23 cellular contexts compared by ENCODE assay signal in genomic region chr9:16543225-16543624, GRCh38.
"Had no signal": no experiment of that assay in that cellular context is flagged by ENCODE, and none has a peak within 500 bp of the region (broad histone marks: within the 10 kb centered on the region; RNA-seq: fewer than 3 reads in every experiment).

No MANE protein-coding gene starts in this region.

- FAIRE-seq: frontal cortex, islet of Langerhans had no signal

- H3K36me3 Mint-ChIP-seq: naive thymus-derived CD8-positive, alpha-beta T cell; stimulated activated memory B cell treated with anti-CD40 and anti-IgM and Interleukin-4, amounts not matched to agents 10 μg/mL and 1 μg/mL and 100 μg/mL, for 72 hours had no signal

- H3K9me3 ChIP-seq: left lung, prostate gland, right atrium auricular region, testis, tibial artery had no signal

- H3K27me3 Mint-ChIP-seq: effector memory CD8-positive, alpha-beta T cell; naive thymus-derived CD8-positive, alpha-beta T cell; stimulated activated memory B cell treated with anti-CD40 and anti-IgM and Interleukin-4, amounts not matched to agents 10 μg/mL and 1 μg/mL and 100 μg/mL, for 72 hours; type B pancreatic cell had no signal

- H3K4me3 Mint-ChIP-seq: effector memory CD8-positive, alpha-beta T cell; naive thymus-derived CD8-positive, alpha-beta T cell; stimulated activated memory B cell treated with anti-CD40 and anti-IgM and Interleukin-4, amounts not matched to agents 10 μg/mL and 1 μg/mL and 100 μg/mL, for 72 hours; type B pancreatic cell had no signal

- H3K9me3 Mint-ChIP-seq: effector memory CD8-positive, alpha-beta T cell; naive thymus-derived CD8-positive, alpha-beta T cell; type B pancreatic cell had no signal

- ATAC-seq: effector memory CD8-positive, alpha-beta T cell; left cardiac atrium; left lung; naive thymus-derived CD8-positive, alpha-beta T cell; sciatic nerve; stimulated activated memory B cell treated with anti-CD40 and anti-IgM and Interleukin-4, amounts not matched to agents 10 μg/mL and 1 μg/mL and 100 μg/mL, for 72 hours; stimulated activated naive CD8-positive, alpha-beta T cell treated with anti-CD3 and anti-CD28 coated beads, Interleukin-15, Interleukin-2, amounts not matched to agents 100 U/mL and 50 U/mL, for 24 hours had no signal

- DNase-seq: cerebellar nuclear complex; cortex of kidney; effector memory CD8-positive, alpha-beta T cell; head of caudate nucleus; left cardiac atrium; left lung; mammary epithelial cell; mesendoderm; naive thymus-derived CD8-positive, alpha-beta T cell; stimulated activated CD4-positive, alpha-beta T cell treated with anti-CD3 and anti-CD28 coated beads, Interleukin-2, amount 100 ng/mL, for 24 hours; stimulated activated CD4-positive, alpha-beta T cell treated with anti-CD3 and anti-CD28 coated beads, Interleukin-4, amount 100 ng/mL, for 4 hours; stimulated activated naive CD8-positive, alpha-beta T cell treated with anti-CD3 and anti-CD28 coated beads, Interleukin-15, Interleukin-2, amounts not matched to agents 100 U/mL and 50 U/mL, for 24 hours; substantia nigra; testis; tibial artery had no signal

- H3K27ac Mint-ChIP-seq: effector memory CD8-positive, alpha-beta T cell; naive thymus-derived CD8-positive, alpha-beta T cell; stimulated activated memory B cell treated with anti-CD40 and anti-IgM and Interleukin-4, amounts not matched to agents 10 μg/mL and 1 μg/mL and 100 μg/mL, for 72 hours; type B pancreatic cell had no signal

- H3K4me1 Mint-ChIP-seq: naive thymus-derived CD8-positive, alpha-beta T cell; stimulated activated memory B cell treated with anti-CD40 and anti-IgM and Interleukin-4, amounts not matched to agents 10 μg/mL and 1 μg/mL and 100 μg/mL, for 72 hours had no signal

- H3K79me2 ChIP-seq: parathyroid adenoma had no signal

- H3K4me3 ChIP-seq: left lung, prostate gland, right atrium auricular region, testis, tibial artery had no signal

- H2AFZ ChIP-seq: parathyroid adenoma had no signal

- H3K4me1 ChIP-seq: left lung, prostate gland, right atrium auricular region, testis had no signal

- H3K27me3 ChIP-seq: left lung, right atrium auricular region, testis, tibial artery had no signal

- H3K36me3 ChIP-seq: left lung, prostate gland, right atrium auricular region, tibial artery had no signal

- H3K9ac ChIP-seq: parathyroid adenoma had no signal

- H3K27ac ChIP-seq: left lung, parathyroid adenoma, prostate gland, right atrium auricular region, testis, tibial artery had no signal
